1 cellular context compared by ENCODE assay signal in genomic region chr10:34343764-34344163, GRCh38.
TF ChIP-seq lines count a peak whose summit lies in the region.

No MANE protein-coding gene starts in this region.

TF ChIP-seq in SK-N-SH treated with all-trans-retinoic acid at 6 μM for 48 hours, 23 proteins besides CTCF, POLR2A, EP300 and RAD21 (continued from another document):
- TF ChIP-seq CSDC2 (CRISPR knock-in tag; IDR thresholded peaks at IDR 0.05) (no peak), POU6F1 (CRISPR knock-in tag; IDR thresholded peaks at IDR 0.05; ENCODE audit: borderline replicate concordance, low read depth) (no peak), ZNF565 (CRISPR knock-in tag; conservative IDR thresholded peaks at IDR 0.05; ENCODE audit: low read depth) (no peak), ZNF70 (CRISPR knock-in tag; IDR thresholded peaks at IDR 0.05) (no peak), ZNF8 (CRISPR knock-in tag; IDR thresholded peaks at IDR 0.05) (no peak), OSR1 (CRISPR knock-in tag; IDR thresholded peaks at IDR 0.05) (no peak), GLIS3 (CRISPR knock-in tag; IDR thresholded peaks at IDR 0.05) (no peak), ESRRG (CRISPR knock-in tag; IDR thresholded peaks at IDR 0.05) (no peak), BACH2 (CRISPR knock-in tag; IDR thresholded peaks at IDR 0.05; ENCODE audit: borderline replicate concordance) (no peak), ZC3H10 (CRISPR knock-in tag; IDR thresholded peaks at IDR 0.05) (no peak), RARB (CRISPR knock-in tag; IDR thresholded peaks at IDR 0.05) (no peak), ZFP30 (CRISPR knock-in tag; IDR thresholded peaks at IDR 0.05) (no peak), CSRNP3 (CRISPR knock-in tag; IDR thresholded peaks at IDR 0.05) (no peak), PPARA (CRISPR knock-in tag; IDR thresholded peaks at IDR 0.05; ENCODE audit: borderline replicate concordance) (no peak), ZFP3 (CRISPR knock-in tag; IDR thresholded peaks at IDR 0.05) (no peak)
